9 cellular contexts compared by ENCODE assay signal in the genomic region with DNA sequence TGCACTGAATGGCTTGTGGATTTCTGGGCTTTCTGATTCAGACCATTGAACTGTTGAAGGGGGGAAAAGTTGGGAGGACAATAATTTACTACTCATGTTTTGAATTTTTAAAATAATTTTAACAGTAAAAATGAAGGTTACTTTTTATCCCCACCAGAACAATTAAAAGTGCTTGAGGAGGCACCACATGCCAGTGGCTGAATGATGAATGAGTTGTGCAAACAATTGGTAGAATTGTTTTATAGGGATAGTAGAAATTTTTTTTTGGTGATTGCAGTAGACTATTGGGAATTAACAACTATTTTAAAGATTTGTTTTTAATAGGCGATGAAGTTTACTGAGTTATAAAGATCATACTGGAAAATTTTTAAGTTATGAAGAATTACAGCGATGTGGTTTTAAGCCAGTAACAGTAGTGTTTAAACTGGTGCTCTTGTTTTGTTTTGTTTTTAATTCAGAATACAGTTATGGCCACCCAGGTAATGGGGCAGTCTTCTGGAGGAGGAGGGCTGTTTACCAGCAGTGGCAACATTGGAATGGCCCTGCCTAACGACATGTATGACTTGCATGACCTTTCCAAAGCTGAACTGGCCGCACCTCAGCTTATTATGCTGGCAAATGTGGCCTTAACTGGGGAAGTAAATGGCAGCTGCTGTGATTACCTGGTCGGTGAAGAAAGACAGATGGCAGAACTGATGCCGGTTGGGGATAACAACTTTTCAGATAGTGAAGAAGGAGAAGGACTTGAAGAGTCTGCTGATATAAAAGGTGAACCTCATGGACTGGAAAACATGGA. TPM values are rescaled to one million over a fixed set of nuclear protein-coding genes. Genes with fewer than 3 reads are reported as not detected.
DNase-seq lines count a peak whose midpoint lies in the region; ATAC-seq and TF ChIP-seq lines count a peak whose summit lies in the region.
"Had no signal": no experiment of that assay in that cellular context is flagged by ENCODE, and none has a peak within 500 bp of the region (broad histone marks: within the 10 kb centered on the region; RNA-seq: fewer than 3 reads in every experiment).

No MANE protein-coding gene starts in this region.

- no peak for TF ChIP-seq POLR2A in NB4 (IDR thresholded peaks at IDR 0.05; ENCODE audit: extremely low read depth, insufficient read length)

- H3K4me2 ChIP-seq in DND-41 (ENCODE audit: insufficient read depth, low read length), result peak overlapping the region; percentile 85
- peak overlapping the region; percentile 87 for H3K4me2 ChIP-seq in osteoblast (ENCODE audit: insufficient read depth, low read length)

- no peak for ATAC-seq in DND-41 (ENCODE audit: insufficient read depth, low read depth)
- ATAC-seq in GM18861 (IDR thresholded peaks at IDR 0.05; ENCODE audit: unreplicated experiment), result no peak
- no peak for ATAC-seq in HG03175 (IDR thresholded peaks at IDR 0.05; ENCODE audit: unreplicated experiment)

- TF ChIP-seq CTCF in DND-41 (IDR thresholded peaks at IDR 0.05; ENCODE audit: borderline replicate concordance, extremely low read depth, low read length, poor library complexity, severe bottlenecking) (no peak), NB4 (IDR thresholded peaks at IDR 0.05; ENCODE audit: low read depth, low read length) (no peak), osteoblast (IDR thresholded peaks at IDR 0.05; ENCODE audit: extremely low read depth, low read depth, low read length) (no peak)

- H3K9ac ChIP-seq in DND-41 (ENCODE audit: low read depth, low read length), result peak overlapping the region; percentile 98

- H3K4me3 ChIP-seq in DND-41 (ENCODE audit: low read depth in 1 of 2, low read length in 2 of 2) (peak overlapping the region; percentile 73 to 93), NB4 (ENCODE audit: low read depth, low read length) (peak overlapping the region; percentile 74), ectodermal cell (ENCODE audit: insufficient read depth, low read depth, low read length) (peak overlapping the region; percentile 95), osteoblast (ENCODE audit: insufficient read depth, low read length) (peak overlapping the region; percentile 78)

- H3K36me3 ChIP-seq in DND-41 (ENCODE audit: insufficient read depth, low read length) (peaks cover 39% of the 10 kb centered on the region), ectodermal cell (ENCODE audit: control insufficient read depth, insufficient read depth, low read length) (peaks cover 10% of the 10 kb centered on the region), osteoblast (ENCODE audit: insufficient read depth, low read length) (peaks cover 9% of the 10 kb centered on the region)

- no peak for DNase-seq in DND-41
- DNase-seq in NB4 (ENCODE audit: low read depth), result peak; percentile 21
- peak; percentile 35 for DNase-seq in osteoblast (ENCODE audit: insufficient read length, low spot score, missing footprints)
- DNase-seq in activated CD4-positive, CD25-positive, alpha-beta regulatory T cell treated with anti-CD3 and anti-CD28 coated beads, Interleukin-2, amount 50 U/mL, for 72 hours, result no peak
- no peak for DNase-seq in NCI-H446 (lab: John Stamatoyannopoulos, UW)
- DNase-seq: NCI-H2029 treated with DMSO at 0.1 percent for 48 hours had no signal

- H3K4me1 ChIP-seq in DND-41 (ENCODE audit: insufficient read depth, low read length) (peaks cover 55% of the 10 kb centered on the region), ectodermal cell (ENCODE audit: control insufficient read depth, insufficient read depth, low read length) (peaks cover 9% of the 10 kb centered on the region), osteoblast (ENCODE audit: insufficient read depth, low read length) (peaks cover 17% of the 10 kb centered on the region)

- H3K27ac ChIP-seq in DND-41 (ENCODE audit: low read length), result peak overlapping the region; percentile 98
- H3K27ac ChIP-seq in ectodermal cell (ENCODE audit: insufficient read depth, low read depth, low read length, poor library complexity, severe bottlenecking), result no peak overlapping the region
- H3K27ac ChIP-seq in osteoblast (ENCODE audit: low read depth, low read length), result no peak overlapping the region

- H2AFZ ChIP-seq in DND-41 (ENCODE audit: low read depth, low read length) (no peak overlapping the region), osteoblast (ENCODE audit: low read length) (no peak overlapping the region)

- H3K79me2 ChIP-seq in DND-41 (ENCODE audit: insufficient read depth, low read length) (peaks cover 73% of the 10 kb centered on the region), osteoblast (ENCODE audit: insufficient read depth, low read length) (peaks cover 61% of the 10 kb centered on the region)

- 79 to 82% methylated on average over 6 of the region's 6 CpGs for WGBS in ectodermal cell, 2 experiments

- H3K9me3 ChIP-seq in DND-41 (ENCODE audit: insufficient read depth, low read length, severe bottlenecking), result no peaks in the 10 kb centered on the region
- no peaks in the 10 kb centered on the region for H3K9me3 ChIP-seq in ectodermal cell (ENCODE audit: control insufficient read depth, low read length)
- no peaks in the 10 kb centered on the region for H3K9me3 ChIP-seq in osteoblast (ENCODE audit: low read depth, low read length)

- no peaks in the 10 kb centered on the region for H3K27me3 ChIP-seq in DND-41 (ENCODE audit: insufficient read depth, low read length, poor library complexity)
- H3K27me3 ChIP-seq in ectodermal cell (ENCODE audit: control insufficient read depth, insufficient read depth, low read length, poor library complexity, severe bottlenecking), result peaks cover 12% of the 10 kb centered on the region
- H3K27me3 ChIP-seq in osteoblast (ENCODE audit: insufficient read depth, low read length), result peaks cover 11% of the 10 kb centered on the region

- peaks cover 32% of the 10 kb centered on the region for H4K20me1 ChIP-seq in DND-41 (ENCODE audit: insufficient read depth, low read length)
- H4K20me1 ChIP-seq in osteoblast (ENCODE audit: insufficient read depth, low read length), result peaks cover 8% of the 10 kb centered on the region

RNA-seq across cellular contexts. Expression of a gene that starts 2.7 kb away (rescaled TPM):
- 51.6 TPM for polyA plus RNA-seq in ectodermal cell (2013, experiment 1 of 4)
- 52.3 TPM for polyA plus RNA-seq in ectodermal cell (2013, experiment 2 of 4)
- polyA plus RNA-seq in ectodermal cell (2013, experiment 3 of 4), result 36.9 TPM
- polyA plus RNA-seq in ectodermal cell (2013, experiment 4 of 4), result 42.3 TPM
- 49.2 and 50.7 TPM in 2 replicates for total RNA-seq in osteoblast

Comparison
In these comparisons a context has a peak if more than half of its experiments do, and no peak if none do; other contexts are left out.
1. DNase-seq: peak in NB4 (single experiment) and osteoblast (single experiment); none in DND-41 (single experiment), activated CD4-positive, CD25-positive, alpha-beta regulatory T cell treated with anti-CD3 and anti-CD28 coated beads, Interleukin-2, amount 50 U/mL, for 72 hours (single experiment) and NCI-H446 (0 of 2).
2. Peak in every context shown above with its lines, with median percentiles within 50 percentile points of each other: H3K4me3 ChIP-seq.